ENCODE assay signal across 8 cellular contexts in genomic region chr16:19886061-19886792, GRCh38. TPM values are rescaled to one million over a fixed set of nuclear protein-coding genes. Genes with fewer than 3 reads are reported as not detected.
A peak's percentile ranks its signal among the peaks of the same experiment; 100 is the strongest.
DNase-seq lines count a peak whose midpoint lies in the region; ATAC-seq lines count a peak whose summit lies in the region.

No MANE protein-coding gene starts in this region.

- peak; percentile 83 for DNase-seq in G401 (ENCODE audit: low spot score)
- peak; percentile 80 for DNase-seq in NCI-H82 (lab: John Stamatoyannopoulos, UW)
- DNase-seq in activated CD4-positive, alpha-beta memory T cell treated with anti-CD3 and anti-CD28 coated beads for 36 hours, result peak; percentile 89
- peak; percentile 91 for DNase-seq in medulla oblongata (ENCODE audit: extremely low spot score)
- DNase-seq in stimulated activated CD8-positive, alpha-beta memory T cell treated with anti-CD3 and anti-CD28 coated beads, Interleukin-12 subunit alpha, Interleukin-12 subunit beta, amount 100 ng/mL, for 1 hour (ENCODE audit: low read depth), result peak; percentile 54

- peak; percentile 74 for ATAC-seq in HG03175 (IDR thresholded peaks at IDR 0.05; ENCODE audit: unreplicated experiment)
- ATAC-seq in GM18520 (IDR thresholded peaks at IDR 0.05; ENCODE audit: unreplicated experiment), result no peak

- CTCF ChIA-PET in activated CD4-positive, alpha-beta memory T cell treated with anti-CD3 and anti-CD28 coated beads for 36 hours (lab: Charles Lee), result interaction anchor here (0.7 to 2.0 kb wide), 21 partner anchors 9 to 849 kb away, joined by 3 to 28 read pairs (median 6); partner anchors contain the start of genes IQCK, KNOP1 and VPS35L

- no peak overlapping the region for H3K27ac Mint-ChIP-seq in activated CD4-positive, alpha-beta memory T cell treated with anti-CD3 and anti-CD28 coated beads for 36 hours

- H3K36me3 ChIP-seq in duodenal mucosa (ENCODE audit: control insufficient read depth in 1 of 2, insufficient read depth in 2 of 2, low read length in 2 of 2), result no peaks in the 10 kb centered on the region

- no peak overlapping the region for H3K27ac ChIP-seq in duodenal mucosa (ENCODE audit: low read depth, low read length)

- H3K36me3 Mint-ChIP-seq in activated CD4-positive, alpha-beta memory T cell treated with anti-CD3 and anti-CD28 coated beads for 36 hours, result no peaks in the 10 kb centered on the region

- H3K27me3 Mint-ChIP-seq in activated CD4-positive, alpha-beta memory T cell treated with anti-CD3 and anti-CD28 coated beads for 36 hours, result peaks cover 32% of the 10 kb centered on the region

- peak overlapping the region in 1 of 2 donors; percentile 41 for H3K9ac ChIP-seq in duodenal mucosa (ENCODE audit: low read depth in 1 of 2, low read length in 2 of 2)

- peaks cover 16 to 18% of the 10 kb centered on the region in 2 donors for H3K4me1 ChIP-seq in duodenal mucosa (ENCODE audit: control insufficient read depth in 1 of 2, insufficient read depth in 2 of 2, low read length in 2 of 2)

- intact Hi-C loops in activated CD4-positive, alpha-beta memory T cell treated with anti-CD3 and anti-CD28 coated beads for 36 hours (cut with micrococcal nuclease), result loop anchor here (1.0 to 10.0 kb wide), 5 partner anchors 171 to 801 kb away; partner anchors contain the start of genes IQCK and KNOP1

- H3K4me3 ChIP-seq in duodenal mucosa (ENCODE audit: low read depth in 1 of 2, low read length in 2 of 2), result peak overlapping the region; percentile 66 to 79

- H3K9me3 ChIP-seq in duodenal mucosa (ENCODE audit: control insufficient read depth in 1 of 2, low read length in 2 of 2), result no peaks in the 10 kb centered on the region

- no peaks in the 10 kb centered on the region for H3K9me3 Mint-ChIP-seq in activated CD4-positive, alpha-beta memory T cell treated with anti-CD3 and anti-CD28 coated beads for 36 hours

- peaks cover 4 to 11% of the 10 kb centered on the region in 2 donors for H3K27me3 ChIP-seq in duodenal mucosa (ENCODE audit: control insufficient read depth in 1 of 2, insufficient read depth in 2 of 2, low read length in 2 of 2)

- peak overlapping the region; percentile 57 for H3K4me3 Mint-ChIP-seq in activated CD4-positive, alpha-beta memory T cell treated with anti-CD3 and anti-CD28 coated beads for 36 hours

- in situ Hi-C loops in G401 (cut with HindIII; ENCODE audit: low sequenced_read_pairs), result loop anchor here (25.0 kb wide), 1 partner anchor 274 kb away; no protein-coding TSS in a partner anchor

- H3K4me1 Mint-ChIP-seq in activated CD4-positive, alpha-beta memory T cell treated with anti-CD3 and anti-CD28 coated beads for 36 hours (ENCODE audit: low read depth), result peaks cover 19% of the 10 kb centered on the region

- POLR2A ChIA-PET in activated CD4-positive, alpha-beta memory T cell treated with anti-CD3 and anti-CD28 coated beads for 36 hours (lab: Charles Lee), result interaction anchor here (0.8 to 1.8 kb wide), 2 partner anchors 191 to 330 kb away, joined by 3 to 4 read pairs; partner anchors contain the start of gene VPS35L

RNA-seq across cellular contexts. Expression of gene GPRC5B, which starts 1.6 kb away (rescaled TPM):
- total RNA-seq in G401 (2014; rRNA removed; shearing (Covaris generic)), result 0.88 and 2.5 TPM in 2 replicates
- not detected for total RNA-seq in activated CD4-positive, alpha-beta memory T cell treated with anti-CD3 and anti-CD28 coated beads for 36 hours
